Comparison of ENCODE assay signal across 2 cellular contexts in genomic region chr20:24473435-24473834, GRCh38.
TF ChIP-seq lines count a peak whose summit lies in the region.

No MANE protein-coding gene starts in this region.

TF ChIP-seq in A549, 52 proteins besides CTCF, POLR2A, EP300 and RAD21:
- TF ChIP-seq PBX3 (IDR thresholded peaks at IDR 0.05) (no peak), MAX (IDR thresholded peaks at IDR 0.05) (no peak), GATA3 (IDR thresholded peaks at IDR 0.05; ENCODE audit: borderline replicate concordance) (no peak), NPAS2 (CRISPR knock-in tag; IDR thresholded peaks at IDR 0.05; ENCODE audit: borderline replicate concordance) (no peak), KDM1A (IDR thresholded peaks at IDR 0.05; ENCODE audit: low read depth) (no peak), ZSCAN20 (CRISPR knock-in tag; IDR thresholded peaks at IDR 0.05) (no peak), HES2 (IDR thresholded peaks at IDR 0.05) (no peak), RFX5 (IDR thresholded peaks at IDR 0.05) (no peak), KDM5A (IDR thresholded peaks at IDR 0.05) (no peak), POLR2AphosphoS2 (conservative IDR thresholded peaks at IDR 0.05; ENCODE audit: low read length) (no peak), RNF2 (IDR thresholded peaks at IDR 0.05; ENCODE audit: borderline replicate concordance, low read depth) (no peak)

TF ChIP-seq in H1, 55 proteins besides CTCF, POLR2A, EP300 and RAD21:
- TF ChIP-seq PHF8 (conservative IDR thresholded peaks at IDR 0.05; ENCODE audit: low read depth, low read length) (no peak), SIX5 (IDR thresholded peaks at IDR 0.05; ENCODE audit: low read depth, low read length) (no peak), GTF2F1 (IDR thresholded peaks at IDR 0.05; ENCODE audit: borderline replicate concordance, low read depth, low read length) (no peak), EZH2 (IDR thresholded peaks at IDR 0.05; ENCODE audit: low read depth, low read length, severe bottlenecking) (no peak), TEAD4 (IDR thresholded peaks at IDR 0.05; ENCODE audit: low read depth, low read length) (no peak), ATF2 (IDR thresholded peaks at IDR 0.05; ENCODE audit: low read length) (no peak), CHD7 (IDR thresholded peaks at IDR 0.05; ENCODE audit: insufficient replicate concordance, low read length) (no peak), SIRT6 (IDR thresholded peaks at IDR 0.05; ENCODE audit: low read length) (no peak), E2F6 (IDR thresholded peaks at IDR 0.05) (no peak), MAX (IDR thresholded peaks at IDR 0.05) (no peak), POLR2AphosphoS5 (IDR thresholded peaks at IDR 0.05; ENCODE audit: low read depth, low read length) (no peak), TBP (IDR thresholded peaks at IDR 0.05; ENCODE audit: low read depth, low read length) (no peak), SAP30 (IDR thresholded peaks at IDR 0.05; ENCODE audit: insufficient read depth, insufficient replicate concordance, low read length) (no peak), HDAC6 (IDR thresholded peaks at IDR 0.05; ENCODE audit: low read depth, low read length) (no peak), ASH2L (IDR thresholded peaks at IDR 0.05; ENCODE audit: low read length) (no peak), KDM4A (IDR thresholded peaks at IDR 0.05; ENCODE audit: low read depth, low read length, severe bottlenecking) (no peak), EGR1 (IDR thresholded peaks at IDR 0.05; ENCODE audit: borderline replicate concordance, low read depth, low read length) (no peak)
